In the genomic region with DNA sequence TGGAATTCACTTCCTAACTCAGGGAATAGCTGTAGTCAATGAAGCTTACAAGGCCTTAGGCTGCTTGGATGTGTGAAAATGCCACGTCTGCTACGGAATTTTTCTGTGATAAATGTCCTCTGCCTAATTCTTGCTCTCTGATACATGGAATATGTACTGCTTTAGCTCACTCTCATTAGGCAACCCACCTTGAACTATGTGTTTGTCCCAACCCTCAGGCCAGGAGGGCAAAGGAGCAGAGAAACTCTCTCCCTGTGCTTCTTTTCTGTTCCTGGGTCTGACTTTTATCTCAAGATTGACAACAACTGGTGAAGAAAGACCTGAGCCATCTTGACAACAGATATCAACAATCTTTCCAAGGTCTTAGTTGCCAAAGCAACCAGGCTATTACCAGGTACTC, we compare ENCODE assay signal across 20 cellular contexts.
"Had no signal": no experiment of that assay in that cellular context is flagged by ENCODE, and none has a peak within 500 bp of the region (broad histone marks: within the 10 kb centered on the region; RNA-seq: fewer than 3 reads in every experiment).

No MANE protein-coding gene starts in this region.

- H3K9me3 ChIP-seq: neutrophil, thyroid gland, upper lobe of right lung, vagina had no signal

- H3K36me3 Mint-ChIP-seq: memory B cell, naive B cell had no signal

- DNase-seq: cortex of kidney; dorsolateral prefrontal cortex; effector CD8-positive, alpha-beta T cell; heart left ventricle; hypothalamus; left cardiac atrium; left ventricle myocardium inferior; lower lobe of right lung; naive B cell; right cardiac atrium; small intestine; stimulated activated CD4-positive, alpha-beta T cell treated with anti-CD3 and anti-CD28 coated beads, Interleukin-12 subunit alpha, Interleukin-12 subunit beta, amount 100 ng/mL, for 4 hours; stimulated activated naive CD4-positive, alpha-beta T cell treated with Interleukin-2 at 50 U/mL for 16 hours; thyroid gland; upper lobe of right lung had no signal

- H3K4me3 Mint-ChIP-seq: memory B cell, naive B cell had no signal

- H3K4me1 Mint-ChIP-seq: memory B cell, naive B cell had no signal

- H3K4me1 ChIP-seq: heart left ventricle, left ventricle myocardium inferior, lower lobe of right lung, suprapubic skin, thyroid gland, upper lobe of right lung, vagina had no signal

- H3K27ac Mint-ChIP-seq: memory B cell, naive B cell had no signal

- H3K27me3 ChIP-seq: dorsolateral prefrontal cortex, heart left ventricle, neutrophil, suprapubic skin, thyroid gland, upper lobe of right lung, vagina had no signal

- H3K36me3 ChIP-seq: heart left ventricle, left ventricle myocardium inferior, lower lobe of right lung, neutrophil, suprapubic skin, thyroid gland, upper lobe of right lung, vagina had no signal

- H3K27me3 Mint-ChIP-seq: memory B cell, naive B cell had no signal

- H3K4me3 ChIP-seq: dorsolateral prefrontal cortex, heart left ventricle, left ventricle myocardium inferior, lower lobe of right lung, suprapubic skin, thyroid gland, upper lobe of right lung, vagina had no signal

- H3K27ac ChIP-seq: dorsolateral prefrontal cortex, heart left ventricle, left ventricle myocardium inferior, lower lobe of right lung, neutrophil, suprapubic skin, thyroid gland, upper lobe of right lung, vagina had no signal

- ATAC-seq: esophagus mucosa, heart left ventricle, lower lobe of right lung, right cardiac atrium, upper lobe of right lung had no signal
